Comparison of ENCODE assay signal across 8 cellular contexts in the genomic region with DNA sequence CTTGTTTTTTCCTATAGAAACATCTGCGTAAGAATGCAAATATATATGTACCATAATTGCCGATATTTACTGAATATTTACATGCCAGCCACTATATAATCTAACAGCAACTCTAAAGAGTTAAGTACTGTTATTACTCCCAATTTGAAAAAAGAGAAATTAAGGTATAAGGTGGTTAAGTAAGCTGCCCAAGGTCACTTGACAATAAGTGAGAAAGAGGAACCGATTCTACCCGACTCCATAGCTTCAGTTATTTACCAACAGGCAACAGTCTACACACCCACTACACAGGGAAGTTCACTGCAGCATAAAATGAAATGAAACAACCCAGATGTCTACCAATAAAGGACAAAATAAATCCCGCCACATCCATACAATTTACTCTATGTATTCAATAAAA. TPM values are rescaled to one million over a fixed set of nuclear protein-coding genes. Genes with fewer than 3 reads are reported as not detected.
DNase-seq lines count a peak whose midpoint lies in the region; ATAC-seq and TF ChIP-seq lines count a peak whose summit lies in the region.

No MANE protein-coding gene starts in this region.

- peak overlapping the region; percentile 79 for H3K4me2 ChIP-seq in mammary epithelial cell (ENCODE audit: insufficient read depth, low read depth, low read length)

- dilution Hi-C loops in mammary epithelial cell (cut with HindIII; ENCODE audit: low sequenced_read_pairs), result no loop called here

- H3K9me3 ChIP-seq in mammary epithelial cell (replicated peaks; ENCODE audit: insufficient read depth, low read length), result no peaks in the 10 kb centered on the region

- intact Hi-C loops in mammary epithelial cell (cut with micrococcal nuclease), result loop anchor here (5.0 kb wide), 2 partner anchors 165 to 340 kb away; no protein-coding TSS in a partner anchor

- no peak overlapping the region for H2AFZ ChIP-seq in mammary epithelial cell (ENCODE audit: low read depth, low read length)

- H3K36me3 ChIP-seq in mammary epithelial cell (ENCODE audit: insufficient read depth, low read length), result no peaks in the 10 kb centered on the region

- H3K27ac ChIP-seq in C4-2B, result peak overlapping the region; percentile 98; the same call in 1 of the 2 replicates
- peak overlapping the region; percentile 81 for H3K27ac ChIP-seq in mammary epithelial cell (ENCODE audit: insufficient read depth, low read depth, low read length)

- peak; percentile 69 for DNase-seq in NOMO-1 treated with dmso at 0.1 percent for 144 hours (lab: John Stamatoyannopoulos, UW; ENCODE audit: unreplicated experiment)
- DNase-seq in mammary epithelial cell, result peak; percentile 21
- peak; percentile 6 for DNase-seq in midbrain (lab: John Stamatoyannopoulos, UW)
- DNase-seq in left lobe of liver (ENCODE audit: low spot score), result no peak
- DNase-seq in NCI-H1436 treated with DMSO at 0.1 percent for 48 hours (lab: John Stamatoyannopoulos, UW), result no peak

- ATAC-seq in GM18867 (IDR thresholded peaks at IDR 0.05; ENCODE audit: unreplicated experiment) (peak; percentile 65), HG03039 (IDR thresholded peaks at IDR 0.05; ENCODE audit: unreplicated experiment) (peak; percentile 51), left lobe of liver (no peak)

- H3K27me3 ChIP-seq in mammary epithelial cell (ENCODE audit: insufficient read depth, low read length), result no peaks in the 10 kb centered on the region

- peaks cover 18% of the 10 kb centered on the region for H3K4me1 ChIP-seq in mammary epithelial cell (ENCODE audit: insufficient read depth, low read length)

- CTCF ChIA-PET in mammary epithelial cell (lab: Charles Lee; ENCODE audit: low non-redundant PET), result interaction anchor here (0.7 to 0.8 kb wide), 2 partner anchors 34 to 116 kb away, joined by 3 to 23 read pairs; no protein-coding TSS in a partner anchor

- WGBS in mammary epithelial cell (ENCODE audit: low coverage, missing lambda C conversion rate), result 37% methylated on average over 5 of the region's 5 CpGs

- H3K79me2 ChIP-seq in mammary epithelial cell (ENCODE audit: insufficient read depth, low read length), result peaks cover 60% of the 10 kb centered on the region

- in situ Hi-C loops in mammary epithelial cell (cut with MboI; ENCODE audit: low sequenced_read_pairs in 2 of 2), result loop anchor here in 1 of 2 donors (10.0 to 25.0 kb wide), 2 partner anchors 115 to 347 kb away; a partner anchor contains a TSS

- no TSS peak for BruUV-seq in mammary epithelial cell (replicated peaks; lab: Mats Ljungman, UMichigan)

- H3K4me3 ChIP-seq in mammary epithelial cell (replicated peaks in 1 of 3; ENCODE audit: insufficient read depth in 1 of 3, low read depth in 2 of 3, low read length in 3 of 3), result peak overlapping the region; percentile 69 to 98 (median 94)

- H3K9ac ChIP-seq in mammary epithelial cell (ENCODE audit: insufficient read depth, low read length), result peak overlapping the region; percentile 87

- H4K20me1 ChIP-seq in mammary epithelial cell (ENCODE audit: insufficient read depth, low read length), result no peaks in the 10 kb centered on the region

- TF ChIP-seq CTCF in C4-2B (conservative IDR thresholded peaks at IDR 0.05), result no peak
- TF ChIP-seq CTCF in mammary epithelial cell (conservative IDR thresholded peaks at IDR 0.05 in 1 of 2, IDR thresholded peaks at IDR 0.05 in 1 of 2; ENCODE audit: extremely low read depth in 1 of 2, insufficient read depth in 1 of 2, low read depth in 1 of 2, low read length in 2 of 2), result no peak

RNA-seq across cellular contexts. Expression of a gene that starts 1.1 kb away (rescaled TPM):
- total RNA-seq in mammary epithelial cell (10 to 100 TPM; 22.5 to 25.8 TPM), left lobe of liver (3.4 TPM)
- 11.4 TPM for polyA plus RNA-seq in mammary epithelial cell
- polyA minus RNA-seq in mammary epithelial cell, result 9.2 TPM

Comparison
In these comparisons a context has a peak if more than half of its experiments do, and no peak if none do; other contexts are left out.
1. DNase-seq: peak in NOMO-1 treated with dmso at 0.1 percent for 144 hours (single experiment), mammary epithelial cell (single experiment) and midbrain (single experiment); none in left lobe of liver (single experiment) and NCI-H1436 treated with DMSO at 0.1 percent for 48 hours (single experiment).